In genomic region chr1:27003745-27004470, GRCh38 we compare ENCODE assay signal across 15 cellular contexts. TPM values are rescaled to one million over a fixed set of nuclear protein-coding genes. Genes with fewer than 3 reads are reported as not detected.
DNase-seq lines count a peak whose midpoint lies in the region; ATAC-seq and TF ChIP-seq lines count a peak whose summit lies in the region.
"Had no signal": no experiment of that assay in that cellular context is flagged by ENCODE, and none has a peak within 500 bp of the region (broad histone marks: within the 10 kb centered on the region; RNA-seq: fewer than 3 reads in every experiment).

No MANE protein-coding gene starts in this region.

- no peak for DNase-seq in right cardiac atrium
- DNase-seq in left cardiac atrium, result no peak
- peak; percentile 64 for DNase-seq in endodermal cell
- DNase-seq in vagina (ENCODE audit: extremely low spot score in 2 of 2), result no peak
- no peak for DNase-seq in stimulated activated CD4-positive, alpha-beta T cell treated with anti-CD3 and anti-CD28 coated beads, Interleukin-1b, Interleukin-23, amount 100 ng/mL, for 48 hours
- no peak for DNase-seq in NCI-H524 treated with DMSO at 0.1 percent for 48 hours (lab: John Stamatoyannopoulos, UW)
- no peak for DNase-seq in AML-193 (lab: John Stamatoyannopoulos, UW)
- DNase-seq: activated CD8-positive, alpha-beta memory T cell treated with anti-CD3 and anti-CD28 coated beads, Interleukin-2, amount 50 U/mL, for 48 hours; activated naive CD8-positive, alpha-beta T cell treated with anti-CD3 and anti-CD28 coated beads for 36 hours; NCI-H2171 treated with DMSO at 0.1 percent for 48 hours; small intestine had no signal

- no peaks in the 10 kb centered on the region for H3K27me3 ChIP-seq in right cardiac atrium (ENCODE audit: control insufficient read depth, insufficient read depth)
- no peaks in the 10 kb centered on the region for H3K27me3 ChIP-seq in endodermal cell (ENCODE audit: control insufficient read depth, insufficient read depth, low read length, poor library complexity, severe bottlenecking)
- H3K27me3 ChIP-seq in muscle layer of colon (ENCODE audit: control insufficient read depth in 1 of 2, insufficient read depth in 2 of 2, low read length in 2 of 2), result no peaks in the 10 kb centered on the region
- no peaks in the 10 kb centered on the region for H3K27me3 ChIP-seq in vagina
- H3K27me3 ChIP-seq: tibial nerve had no signal

- H3K4me3 ChIP-seq in right cardiac atrium (ENCODE audit: low read length) (no peak overlapping the region), endodermal cell (ENCODE audit: low read length) (no peak overlapping the region), muscle layer of colon (ENCODE audit: low read depth in 1 of 2, low read length in 2 of 2) (peak overlapping the region in 1 of 2 donors; percentile 30), vagina (no peak overlapping the region)
- H3K4me3 ChIP-seq: tibial nerve had no signal

- ATAC-seq in right cardiac atrium, result no peak
- no peak for ATAC-seq in left cardiac atrium

- intact Hi-C loops in right cardiac atrium (cut with DNase I), result loop anchor here in 1 of 4 donors (5.0 kb wide), 1 partner anchor 38 kb away; no protein-coding TSS in a partner anchor
- intact Hi-C loops in left cardiac atrium (cut with DNase I), result no loop called here
- intact Hi-C loops in vagina (cut with DNase I), result no loop called here

- H3K9ac ChIP-seq in endodermal cell (ENCODE audit: extremely low read depth, low read length, poor library complexity, severe bottlenecking), result no peak overlapping the region
- H3K9ac ChIP-seq in muscle layer of colon (ENCODE audit: low read length), result peak overlapping the region; percentile 37

- WGBS in right cardiac atrium, result 89% methylated on average over 7 of the region's 7 CpGs
- WGBS in endodermal cell (ENCODE audit: insufficient coverage in 1 of 2, insufficient read length in 1 of 2), 2 experiments, result 83 to 87% methylated on average over 7 of the region's 7 CpGs

- TF ChIP-seq POLR2A in vagina (IDR thresholded peaks at IDR 0.05), result no peak

- peak overlapping the region; percentile 74 for H3K27ac Mint-ChIP-seq in endodermal cell
- H3K27ac Mint-ChIP-seq: activated naive CD8-positive, alpha-beta T cell treated with anti-CD3 and anti-CD28 coated beads for 36 hours had no signal

- no peaks in the 10 kb centered on the region for H3K27me3 Mint-ChIP-seq in endodermal cell (ENCODE audit: insufficient read depth)

- no peaks in the 10 kb centered on the region for H3K9me3 Mint-ChIP-seq in endodermal cell
- H3K9me3 Mint-ChIP-seq: activated naive CD8-positive, alpha-beta T cell treated with anti-CD3 and anti-CD28 coated beads for 36 hours had no signal

- H3K4me3 Mint-ChIP-seq in endodermal cell, result no peak overlapping the region
- H3K4me3 Mint-ChIP-seq: activated naive CD8-positive, alpha-beta T cell treated with anti-CD3 and anti-CD28 coated beads for 36 hours had no signal

- H3K27ac ChIP-seq in right cardiac atrium (ENCODE audit: low read length), result peak overlapping the region; percentile 34
- peak overlapping the region; percentile 68 for H3K27ac ChIP-seq in endodermal cell (ENCODE audit: low read depth, low read length)
- H3K27ac ChIP-seq in muscle layer of colon (ENCODE audit: low read depth, low read length), result peak overlapping the region; percentile 57
- H3K27ac ChIP-seq in vagina, result peak overlapping the region; percentile 21
- H3K27ac ChIP-seq: VCaP had no signal

- TF ChIP-seq CTCF in endodermal cell (conservative IDR thresholded peaks at IDR 0.05), result no peak
- no peak for TF ChIP-seq CTCF in vagina (IDR thresholded peaks at IDR 0.05)

- H3K4me1 Mint-ChIP-seq in endodermal cell, result peaks cover 45% of the 10 kb centered on the region
- H3K4me1 Mint-ChIP-seq: activated naive CD8-positive, alpha-beta T cell treated with anti-CD3 and anti-CD28 coated beads for 36 hours had no signal

- H3K4me1 ChIP-seq in right cardiac atrium (ENCODE audit: control insufficient read depth, insufficient read depth, low read length) (peaks cover 21% of the 10 kb centered on the region), endodermal cell (ENCODE audit: control insufficient read depth, insufficient read depth, low read length) (peaks cover 17% of the 10 kb centered on the region), muscle layer of colon (ENCODE audit: insufficient read depth, low read length) (peaks cover 71% of the 10 kb centered on the region), vagina (peaks cover 80% of the 10 kb centered on the region)

- H3K9me3 ChIP-seq in right cardiac atrium (ENCODE audit: control insufficient read depth, low read length), result no peaks in the 10 kb centered on the region
- H3K9me3 ChIP-seq in endodermal cell (ENCODE audit: control insufficient read depth, low read length), result no peaks in the 10 kb centered on the region
- no peaks in the 10 kb centered on the region for H3K9me3 ChIP-seq in muscle layer of colon (ENCODE audit: low read length)
- no peaks in the 10 kb centered on the region for H3K9me3 ChIP-seq in vagina
- H3K9me3 ChIP-seq: tibial nerve had no signal

- peaks cover 21% of the 10 kb centered on the region for H3K36me3 Mint-ChIP-seq in endodermal cell (ENCODE audit: low read depth)
- H3K36me3 Mint-ChIP-seq: activated naive CD8-positive, alpha-beta T cell treated with anti-CD3 and anti-CD28 coated beads for 36 hours had no signal

- H3K36me3 ChIP-seq in endodermal cell (ENCODE audit: control insufficient read depth, insufficient read depth, low read length), result peaks cover 20% of the 10 kb centered on the region
- peaks cover 33% of the 10 kb centered on the region for H3K36me3 ChIP-seq in muscle layer of colon (ENCODE audit: insufficient read depth, low read length)
- H3K36me3 ChIP-seq in vagina, result peaks cover 0 to 21% of the 10 kb centered on the region in 2 donors

RNA-seq across cellular contexts. Expression of gene TENT5B, which starts 8.7 kb away (rescaled TPM):
- total RNA-seq in right cardiac atrium, result 10 to 100 TPM; 27.5 to 32.4 (median 30.7) TPM
- polyA plus RNA-seq in right cardiac atrium, result 28.6 TPM
- total RNA-seq in left cardiac atrium, result 10 to 100 TPM; 17.1 to 29.0 TPM
- 10 to 100 TPM in 1 of 2 donors, 1 to 10 TPM in 1; 9.4 to 19.0 TPM for total RNA-seq in endodermal cell
- 8.7 TPM for polyA plus RNA-seq in endodermal cell (2013, experiment 1 of 2)
- polyA plus RNA-seq in endodermal cell (2013, experiment 2 of 2), result 7.7 TPM
- total RNA-seq in vagina, result 64.3 TPM
- total RNA-seq: activated naive CD8-positive, alpha-beta T cell treated with anti-CD3 and anti-CD28 coated beads for 36 hours had no signal
- polyA plus RNA-seq: neural cell had no signal

RNA-seq across cellular contexts. Expression of gene TRNP1, which starts 10.4 kb away (rescaled TPM):
- total RNA-seq in right cardiac atrium (10 to 100 TPM; 45.9 to 52.4 (median 49.1) TPM), left cardiac atrium (10 to 100 TPM; 40.6 to 45.2 TPM), endodermal cell (10 to 100 TPM; 14.3 to 21.2 TPM), vagina (13.0 TPM)
- 64.6 TPM for polyA plus RNA-seq in right cardiac atrium
- polyA plus RNA-seq in endodermal cell (2013, experiment 1 of 2), result 9.0 TPM
- 8.0 TPM for polyA plus RNA-seq in endodermal cell (2013, experiment 2 of 2)

RNA-seq across cellular contexts. Expression of gene KDF1, which starts 43.6 kb away (rescaled TPM):
- 1 to 10 TPM in 1 of 4 donors, under 1 TPM in 3; 0.19 to 1.2 (median 0.88) TPM for total RNA-seq in right cardiac atrium
- 0.54 TPM for polyA plus RNA-seq in right cardiac atrium
- total RNA-seq in left cardiac atrium, result under 1 TPM; 0.18 to 0.68 TPM
- total RNA-seq in endodermal cell, result 10 to 100 TPM; 17.2 to 22.7 TPM
- polyA plus RNA-seq in endodermal cell (2013, experiment 1 of 2), result 3.1 TPM
- 2.4 TPM for polyA plus RNA-seq in endodermal cell (2013, experiment 2 of 2)
- total RNA-seq in vagina, result 7.4 TPM
- total RNA-seq: tibial nerve had no signal
- polyA plus RNA-seq: neural cell had no signal
